Comparison of ENCODE assay signal across 21 cellular contexts in genomic region chr2:74869522-74869921, GRCh38. TPM values are rescaled to one million over a fixed set of nuclear protein-coding genes. Genes with fewer than 3 reads are reported as not detected.
DNase-seq lines count a peak whose midpoint lies in the region; ATAC-seq and TF ChIP-seq lines count a peak whose summit lies in the region.
"Had no signal": no experiment of that assay in that cellular context is flagged by ENCODE, and none has a peak within 500 bp of the region (broad histone marks: within the 10 kb centered on the region; RNA-seq: fewer than 3 reads in every experiment).

No MANE protein-coding gene starts in this region.

- H3K9me3 ChIP-seq in colonic mucosa (no peaks in the 10 kb centered on the region), neutrophil (no peaks in the 10 kb centered on the region)
- H3K9me3 ChIP-seq: BE2C had no signal

- CTCF ChIA-PET in Calu3 (lab: Charles Lee) = interaction anchor here (0.8 kb wide), 1 partner anchor 152 kb away, joined by 5 read pairs; no protein-coding TSS in a partner anchor

- no peaks in the 10 kb centered on the region for H3K27me3 ChIP-seq in colonic mucosa
- H3K27me3 ChIP-seq in neutrophil = no peaks in the 10 kb centered on the region
- H3K27me3 ChIP-seq: BE2C had no signal

- H3K36me3 ChIP-seq in colonic mucosa (peaks cover 10% of the 10 kb centered on the region), neutrophil (peaks cover 50% of the 10 kb centered on the region)

- no peak for ATAC-seq in GM18520 (IDR thresholded peaks at IDR 0.05; ENCODE audit: unreplicated experiment)

- peaks cover 19% of the 10 kb centered on the region for H3K4me1 ChIP-seq in colonic mucosa
- H3K4me1 ChIP-seq in neutrophil (ENCODE audit: control insufficient read depth in 1 of 2, insufficient read depth in 1 of 2, low read depth in 1 of 2, low read length in 1 of 2) = peaks cover 64 to 80% of the 10 kb centered on the region in 2 experiments
- H3K4me1 ChIP-seq: BE2C had no signal

- no peaks in the 10 kb centered on the region for H3K9me3 Mint-ChIP-seq in Calu3 (ENCODE audit: low read depth, unreplicated experiment)
- H3K9me3 Mint-ChIP-seq: CD4-positive, alpha-beta T cell had no signal

- DNase-seq in NOMO-1 treated with DMSO at 0.1 percent for 48 hours (lab: John Stamatoyannopoulos, UW; ENCODE audit: unreplicated experiment) = peak; percentile 29
- DNase-seq in NOMO-1 treated with dmso at 0.1 percent for 144 hours (lab: John Stamatoyannopoulos, UW; ENCODE audit: unreplicated experiment) = no peak
- DNase-seq in Calu3 = no peak
- no peak for DNase-seq in colonic mucosa
- DNase-seq in NCI-H82 treated with DMSO at 0.1 percent for 48 hours (lab: John Stamatoyannopoulos, UW; ENCODE audit: unreplicated experiment) = no peak
- DNase-seq in NCI-H510A treated with DMSO at 0.1 percent for 48 hours (lab: John Stamatoyannopoulos, UW) = no peak
- DNase-seq: BE2C; CD4-positive, alpha-beta T cell; DMS53; Kasumi-1; MV-4-11; NCI-H1105; NCI-H1436 treated with DMSO at 0.1 percent for 48 hours; NCI-H187 treated with DMSO at 0.1 percent for 48 hours; NCI-H2107; NCI-H524 treated with DMSO at 0.1 percent for 48 hours; NCI-H774; NK-92 treated with Interleukin-12 subunit alpha and Interleukin-12 subunit beta, amount 100 ng/mL, for 24 hours; SHP77 treated with DMSO at 0.1 percent for 48 hours had no signal

- H3K4me1 Mint-ChIP-seq in Calu3 (ENCODE audit: low read depth, unreplicated experiment) = peaks cover 62% of the 10 kb centered on the region

- H3K4me3 Mint-ChIP-seq in Calu3 (ENCODE audit: low read depth, unreplicated experiment) = no peak overlapping the region
- H3K4me3 Mint-ChIP-seq: CD4-positive, alpha-beta T cell had no signal

- H3K27ac Mint-ChIP-seq in Calu3 (ENCODE audit: unreplicated experiment) = no peak overlapping the region
- H3K27ac Mint-ChIP-seq: CD4-positive, alpha-beta T cell had no signal

- H3K9ac ChIP-seq in colonic mucosa (ENCODE audit: low read depth in 2 of 2, low read length in 2 of 2) = no peak overlapping the region

- peaks cover 36% of the 10 kb centered on the region for H3K36me3 Mint-ChIP-seq in Calu3 (ENCODE audit: insufficient read depth, unreplicated experiment)

- H3K4me3 ChIP-seq in colonic mucosa = no peak overlapping the region
- H3K4me3 ChIP-seq in neutrophil (ENCODE audit: low read depth in 1 of 2, low read length in 1 of 2) = no peak overlapping the region

- intact Hi-C loops in Calu3 (cut with micrococcal nuclease; ENCODE audit: unreplicated experiment) (no loop called here), colonic mucosa (cut with DNase I) (no loop called here)

- TSS peak; percentile 18 for BruUV-seq in Calu3 (replicated peaks; lab: Mats Ljungman, UMichigan)

- peak overlapping the region; percentile 54 for H3K27ac ChIP-seq in colonic mucosa
- H3K27ac ChIP-seq in neutrophil = peak overlapping the region; percentile 60

- TF ChIP-seq CTCF in Calu3 (IDR thresholded peaks at IDR 0.05; ENCODE audit: unreplicated experiment) (no peak), colonic mucosa (IDR thresholded peaks at IDR 0.05) (no peak), neutrophil (IDR thresholded peaks at IDR 0.05) (no peak)

- no peaks in the 10 kb centered on the region for H3K27me3 Mint-ChIP-seq in Calu3 (ENCODE audit: unreplicated experiment)
- H3K27me3 Mint-ChIP-seq: CD4-positive, alpha-beta T cell had no signal

RNA-seq across cellular contexts. Expression of gene HK2, which starts 35.6 kb away (rescaled TPM):
- total RNA-seq in Calu3 (2022) (56.5 and 79.4 TPM in 2 replicates), colonic mucosa (100 to 1,000 TPM; 162 to 396 TPM)
